In genomic region chr12:5097786-5098185, GRCh38 we compare ENCODE assay signal across 9 cellular contexts. TPM values are rescaled to one million over a fixed set of nuclear protein-coding genes. Genes with fewer than 3 reads are reported as not detected.
"Had no signal": no experiment of that assay in that cellular context is flagged by ENCODE, and none has a peak within 500 bp of the region (broad histone marks: within the 10 kb centered on the region; RNA-seq: fewer than 3 reads in every experiment).

No MANE protein-coding gene starts in this region.

- H3K4me3 ChIP-seq: GM23338 had no signal

- H3K4me2 ChIP-seq: GM23338 had no signal

- H2AFZ ChIP-seq: GM23338 had no signal

- ATAC-seq: GM23338 had no signal

- FAIRE-seq: H1, H54, HTR-8/SVneo had no signal

- DNase-seq: H9, HCEC 1CT, KBM-7 had no signal

RNA-seq across cellular contexts. Expression of gene KCNA5, which starts 54.1 kb away (rescaled TPM):
- total RNA-seq: HT-29 had no signal
- polyA plus RNA-seq: IgD-negative memory B cell had no signal
